12 cellular contexts compared by ENCODE assay signal in genomic region chr16:87127061-87127765, GRCh38.
DNase-seq lines count a peak whose midpoint lies in the region; ATAC-seq and TF ChIP-seq lines count a peak whose summit lies in the region.
"Had no signal": no experiment of that assay in that cellular context is flagged by ENCODE, and none has a peak within 500 bp of the region (broad histone marks: within the 10 kb centered on the region; RNA-seq: fewer than 3 reads in every experiment).

No MANE protein-coding gene starts in this region.

- no peaks in the 10 kb centered on the region for H4K20me1 ChIP-seq in GM23338 (replicated peaks; ENCODE audit: insufficient read depth)

- H3K9me3 Mint-ChIP-seq in GM23338, result peaks cover 7% of the 10 kb centered on the region
- peaks cover 3% of the 10 kb centered on the region for H3K9me3 Mint-ChIP-seq in T-helper 2 cell treated with Interferon-gamma antibody and Interleukin-4, amounts not matched to agents 5 μg/mL and 100 μg/mL, for 36 hours

- DNase-seq in GM23338 (ENCODE audit: low spot score) (no peak), iPS-NIHi7 (ENCODE audit: extremely low spot score) (peak; percentile 46), NCI-H748 treated with DMSO at 0.1 percent for 48 hours (lab: John Stamatoyannopoulos, UW) (no peak), iPS-NIHi11 (ENCODE audit: low spot score) (no peak), SKM-1 (lab: John Stamatoyannopoulos, UW; ENCODE audit: unreplicated experiment) (no peak)
- no peak for DNase-seq in T-helper 2 cell treated with Interferon-gamma antibody and Interleukin-4, amounts not matched to agents 5 μg/mL and 100 μg/mL, for 36 hours (ENCODE audit: low spot score)
- DNase-seq: SHP77 treated with DMSO at 0.1 percent for 48 hours, uterus had no signal

- H3K27me3 ChIP-seq in GM23338 (ENCODE audit: insufficient read depth) (no peaks in the 10 kb centered on the region), rectal smooth muscle tissue (ENCODE audit: control insufficient read depth, insufficient read depth, low read length) (no peaks in the 10 kb centered on the region)
- H3K27me3 ChIP-seq: uterus had no signal

- H2AFZ ChIP-seq in GM23338, result peak overlapping the region; percentile 52

- H3K9ac ChIP-seq in rectal smooth muscle tissue (ENCODE audit: low read length), result no peak overlapping the region

- H3K36me3 ChIP-seq in GM23338 (ENCODE audit: insufficient read depth) (no peaks in the 10 kb centered on the region), rectal smooth muscle tissue (ENCODE audit: control insufficient read depth, insufficient read depth, low read length) (no peaks in the 10 kb centered on the region)
- H3K36me3 ChIP-seq: uterus had no signal

- H3K79me2 ChIP-seq in GM23338 (replicated peaks; ENCODE audit: insufficient read depth), result no peaks in the 10 kb centered on the region

- H3K4me1 Mint-ChIP-seq in GM23338, result no peaks in the 10 kb centered on the region
- H3K4me1 Mint-ChIP-seq in T-helper 2 cell treated with Interferon-gamma antibody and Interleukin-4, amounts not matched to agents 5 μg/mL and 100 μg/mL, for 36 hours (ENCODE audit: low read depth), result no peaks in the 10 kb centered on the region

- no peak overlapping the region for H3K4me2 ChIP-seq in GM23338

- H3K4me3 ChIP-seq in GM23338, result no peak overlapping the region
- no peak overlapping the region for H3K4me3 ChIP-seq in rectal smooth muscle tissue (ENCODE audit: low read length)
- H3K4me3 ChIP-seq: uterus had no signal

- H3K27ac ChIP-seq in GM23338 (ENCODE audit: low read depth), result no peak overlapping the region
- peak overlapping the region; percentile 39 for H3K27ac ChIP-seq in cingulate gyrus (ENCODE audit: low read depth, low read length)
- peak overlapping the region; percentile 25 for H3K27ac ChIP-seq in rectal smooth muscle tissue (ENCODE audit: low read depth, low read length)
- H3K27ac ChIP-seq: uterus had no signal

- no peaks in the 10 kb centered on the region for H3K9me2 ChIP-seq in GM23338 (ENCODE audit: insufficient read depth)

- H3K4me1 ChIP-seq in GM23338 (ENCODE audit: insufficient read depth), result no peaks in the 10 kb centered on the region
- peaks cover 3% of the 10 kb centered on the region for H3K4me1 ChIP-seq in rectal smooth muscle tissue (ENCODE audit: control insufficient read depth, insufficient read depth, low read length)

- no peak for TF ChIP-seq CTCF in GM23338 (conservative IDR thresholded peaks at IDR 0.05; ENCODE audit: low read depth in 2 of 2)

- peaks cover 6% of the 10 kb centered on the region for H3K27me3 Mint-ChIP-seq in GM23338 (ENCODE audit: insufficient read depth, low read depth, poor library complexity)
- no peaks in the 10 kb centered on the region for H3K27me3 Mint-ChIP-seq in T-helper 2 cell treated with Interferon-gamma antibody and Interleukin-4, amounts not matched to agents 5 μg/mL and 100 μg/mL, for 36 hours (ENCODE audit: low read depth)

- H3F3A ChIP-seq in GM23338 (replicated peaks; ENCODE audit: low read depth), result peaks cover 2% of the 10 kb centered on the region; the same call in 1 of the 2 replicates

- no peak overlapping the region for H3K27ac Mint-ChIP-seq in GM23338
- H3K27ac Mint-ChIP-seq in T-helper 2 cell treated with Interferon-gamma antibody and Interleukin-4, amounts not matched to agents 5 μg/mL and 100 μg/mL, for 36 hours, result no peak overlapping the region
- H3K27ac Mint-ChIP-seq: progenitor cell of endocrine pancreas had no signal

- ATAC-seq in GM23338, result peak; percentile 47; the same call in 2 of the 3 replicates
- ATAC-seq: esophagus mucosa had no signal

- H3K4me3 Mint-ChIP-seq in GM23338, result no peak overlapping the region
- no peak overlapping the region for H3K4me3 Mint-ChIP-seq in T-helper 2 cell treated with Interferon-gamma antibody and Interleukin-4, amounts not matched to agents 5 μg/mL and 100 μg/mL, for 36 hours

- no peaks in the 10 kb centered on the region; the same call in 2 of the 3 replicates for H3K36me3 Mint-ChIP-seq in GM23338 (ENCODE audit: low read depth)
- H3K36me3 Mint-ChIP-seq in T-helper 2 cell treated with Interferon-gamma antibody and Interleukin-4, amounts not matched to agents 5 μg/mL and 100 μg/mL, for 36 hours (ENCODE audit: low read depth), result no peaks in the 10 kb centered on the region

TF ChIP-seq in GM23338, 12 proteins besides CTCF, POLR2A, EP300 and RAD21:
- TF ChIP-seq POLR2AphosphoS5 (IDR thresholded peaks at IDR 0.05; ENCODE audit: low read depth), result no peak
- TF ChIP-seq ETS1 (IDR thresholded peaks at IDR 0.05), result no peak
TF ChIP-seq in GM23338: peak in this region for 0.
